Comparison of ENCODE assay signal across 1 cellular context in the genomic region with DNA sequence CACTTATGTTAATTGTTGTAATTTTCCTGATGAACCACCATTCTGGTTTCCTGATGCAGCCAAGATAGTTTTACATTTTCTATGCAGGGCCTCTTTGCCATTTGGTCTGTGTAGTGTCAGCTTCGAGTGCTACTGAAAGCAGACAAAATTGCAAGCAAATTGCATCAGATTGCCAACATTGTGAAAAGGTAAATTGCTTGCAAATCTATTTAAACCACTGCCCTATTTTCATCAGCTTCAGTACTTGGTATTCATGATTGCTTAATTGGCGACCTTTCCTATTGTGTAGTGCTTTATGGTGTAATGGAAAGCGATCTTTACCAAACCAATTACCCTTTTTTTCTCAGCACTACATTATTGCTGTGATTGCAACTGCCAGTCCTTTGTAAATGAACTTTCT.
TF ChIP-seq lines count a peak whose summit lies in the region.

No MANE protein-coding gene starts in this region.

TF ChIP-seq in K562, 482 proteins besides CTCF, POLR2A, EP300 and RAD21 (continued from another document):
- TF ChIP-seq, protein P1, sequence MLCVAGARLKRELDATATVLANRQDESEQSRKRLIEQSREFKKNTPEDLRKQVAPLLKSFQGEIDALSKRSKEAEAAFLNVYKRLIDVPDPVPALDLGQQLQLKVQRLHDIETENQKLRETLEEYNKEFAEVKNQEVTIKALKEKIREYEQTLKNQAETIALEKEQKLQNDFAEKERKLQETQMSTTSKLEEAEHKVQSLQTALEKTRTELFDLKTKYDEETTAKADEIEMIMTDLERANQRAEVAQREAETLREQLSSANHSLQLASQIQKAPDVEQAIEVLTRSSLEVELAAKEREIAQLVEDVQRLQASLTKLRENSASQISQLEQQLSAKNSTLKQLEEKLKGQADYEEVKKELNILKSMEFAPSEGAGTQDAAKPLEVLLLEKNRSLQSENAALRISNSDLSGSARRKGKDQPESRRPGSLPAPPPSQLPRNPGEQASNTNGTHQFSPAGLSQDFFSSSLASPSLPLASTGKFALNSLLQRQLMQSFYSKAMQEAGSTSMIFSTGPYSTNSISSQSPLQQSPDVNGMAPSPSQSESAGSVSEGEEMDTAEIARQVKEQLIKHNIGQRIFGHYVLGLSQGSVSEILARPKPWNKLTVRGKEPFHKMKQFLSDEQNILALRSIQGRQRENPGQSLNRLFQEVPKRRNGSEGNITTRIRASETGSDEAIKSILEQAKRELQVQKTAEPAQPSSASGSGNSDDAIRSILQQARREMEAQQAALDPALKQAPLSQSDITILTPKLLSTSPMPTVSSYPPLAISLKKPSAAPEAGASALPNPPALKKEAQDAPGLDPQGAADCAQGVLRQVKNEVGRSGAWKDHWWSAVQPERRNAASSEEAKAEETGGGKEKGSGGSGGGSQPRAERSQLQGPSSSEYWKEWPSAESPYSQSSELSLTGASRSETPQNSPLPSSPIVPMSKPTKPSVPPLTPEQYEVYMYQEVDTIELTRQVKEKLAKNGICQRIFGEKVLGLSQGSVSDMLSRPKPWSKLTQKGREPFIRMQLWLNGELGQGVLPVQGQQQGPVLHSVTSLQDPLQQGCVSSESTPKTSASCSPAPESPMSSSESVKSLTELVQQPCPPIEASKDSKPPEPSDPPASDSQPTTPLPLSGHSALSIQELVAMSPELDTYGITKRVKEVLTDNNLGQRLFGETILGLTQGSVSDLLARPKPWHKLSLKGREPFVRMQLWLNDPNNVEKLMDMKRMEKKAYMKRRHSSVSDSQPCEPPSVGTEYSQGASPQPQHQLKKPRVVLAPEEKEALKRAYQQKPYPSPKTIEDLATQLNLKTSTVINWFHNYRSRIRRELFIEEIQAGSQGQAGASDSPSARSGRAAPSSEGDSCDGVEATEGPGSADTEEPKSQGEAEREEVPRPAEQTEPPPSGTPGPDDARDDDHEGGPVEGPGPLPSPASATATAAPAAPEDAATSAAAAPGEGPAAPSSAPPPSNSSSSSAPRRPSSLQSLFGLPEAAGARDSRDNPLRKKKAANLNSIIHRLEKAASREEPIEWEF (CRISPR knock-in tag; IDR thresholded peaks at IDR 0.05), result no peak
- TF ChIP-seq ZNF639 (CRISPR knock-in tag; conservative IDR thresholded peaks at IDR 0.05 in 1 of 2, IDR thresholded peaks at IDR 0.05 in 1 of 2) (no peak), ZNF239 (CRISPR knock-in tag; IDR thresholded peaks at IDR 0.05) (no peak), MBD2 (IDR thresholded peaks at IDR 0.05; ENCODE audit: borderline replicate concordance, low read depth) (no peak), HNRNPLL (IDR thresholded peaks at IDR 0.05; ENCODE audit: low read depth, low read length, poor library complexity, severe bottlenecking) (no peak), ZNF395 (CRISPR knock-in tag; IDR thresholded peaks at IDR 0.05) (peak; percentile 62; the same call in 1 of the 2 replicates), TRIM24 (IDR thresholded peaks at IDR 0.05) (peak; percentile 66 to 68; a peak in 2 of 4 replicates), PHB2 (IDR thresholded peaks at IDR 0.05; ENCODE audit: low read depth) (no peak)
- TF ChIP-seq, protein P2, sequence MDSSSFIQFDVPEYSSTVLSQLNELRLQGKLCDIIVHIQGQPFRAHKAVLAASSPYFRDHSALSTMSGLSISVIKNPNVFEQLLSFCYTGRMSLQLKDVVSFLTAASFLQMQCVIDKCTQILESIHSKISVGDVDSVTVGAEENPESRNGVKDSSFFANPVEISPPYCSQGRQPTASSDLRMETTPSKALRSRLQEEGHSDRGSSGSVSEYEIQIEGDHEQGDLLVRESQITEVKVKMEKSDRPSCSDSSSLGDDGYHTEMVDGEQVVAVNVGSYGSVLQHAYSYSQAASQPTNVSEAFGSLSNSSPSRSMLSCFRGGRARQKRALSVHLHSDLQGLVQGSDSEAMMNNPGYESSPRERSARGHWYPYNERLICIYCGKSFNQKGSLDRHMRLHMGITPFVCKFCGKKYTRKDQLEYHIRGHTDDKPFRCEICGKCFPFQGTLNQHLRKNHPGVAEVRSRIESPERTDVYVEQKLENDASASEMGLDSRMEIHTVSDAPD (CRISPR knock-in tag; IDR thresholded peaks at IDR 0.05), result no peak
